12 cellular contexts compared by ENCODE assay signal in genomic region chr16:31135535-31136286, GRCh38. TPM values are rescaled to one million over a fixed set of nuclear protein-coding genes. Genes with fewer than 3 reads are reported as not detected.
DNase-seq lines count a peak whose midpoint lies in the region; ATAC-seq, FAIRE-seq and TF ChIP-seq lines count a peak whose summit lies in the region.
"Had no signal": no experiment of that assay in that cellular context is flagged by ENCODE, and none has a peak within 500 bp of the region (broad histone marks: within the 10 kb centered on the region; RNA-seq: fewer than 3 reads in every experiment).

Gene PRSS8 (minus strand): TSS chr16:31135727. CDS start chr16:31135498, 229 bp downstream.

- H4K8ac ChIP-seq in IMR-90 (ENCODE audit: low read depth in 2 of 2, low read length in 2 of 2) = no peak within 1 kb of the TSS
- H4K8ac ChIP-seq in H1 (ENCODE audit: extremely low read depth, insufficient read depth, low read length) = peak within 1 kb of the TSS; percentile 51; the same call in 1 of the 2 replicates

- 0 out of 2 replicates have a peak within 1 kb of the TSS, but pooled peaks have one; percentile 23 for H2BK120ac ChIP-seq in IMR-90 (ENCODE audit: low read depth, low read length)
- peak within 1 kb of the TSS; percentile 91 for H2BK120ac ChIP-seq in H1 (replicated peaks; ENCODE audit: low read depth, low read length)

- ATAC-seq in IMR-90 (ENCODE audit: low read depth) (no peak), GM21723 (IDR thresholded peaks at IDR 0.05; ENCODE audit: unreplicated experiment) (no peak), HG03175 (IDR thresholded peaks at IDR 0.05; ENCODE audit: unreplicated experiment) (no peak)

- H3K14ac ChIP-seq in IMR-90 (replicated peaks; ENCODE audit: low read depth, low read length) = no peak within 1 kb of the TSS; the same call in 1 of the 2 replicates
- H3K14ac ChIP-seq in H1 (ENCODE audit: insufficient read length) = peak within 1 kb of the TSS; percentile 87

- no peaks in the 10 kb centered on the region for H3K27me3 Mint-ChIP-seq in osteocyte (ENCODE audit: unreplicated experiment)

- TF ChIP-seq CTCF in C4-2B (conservative IDR thresholded peaks at IDR 0.05) (no peak), IMR-90 (conservative IDR thresholded peaks at IDR 0.05; ENCODE audit: low read depth, low read length) (no peak), H1 (IDR thresholded peaks at IDR 0.05; ENCODE audit: control extremely low read depth in 1 of 3, insufficient read depth in 1 of 3, low read depth in 1 of 3, low read length in 3 of 3) (no peak), osteocyte (IDR thresholded peaks at IDR 0.05) (no peak)

- POLR2A ChIA-PET in IMR-90 (lab: Charles Lee; ENCODE audit: unreplicated experiment) (no interaction called here), H1 (lab: Charles Lee; ENCODE audit: partially characterized antibody) (interaction anchor here (0.6 to 34.9 kb wide), 17 partner anchors 1 to 182 kb away, joined by 3 to 713 read pairs (median 4); partner anchors contain the start of genes BCKDK, FUS, HSD3B7 and KAT8)

- H2BK20ac ChIP-seq in IMR-90 (ENCODE audit: low read depth, low read length) (no peak within 1 kb of the TSS), H1 (ENCODE audit: low read length) (peak within 1 kb of the TSS; percentile 98)

- CTCF ChIA-PET in IMR-90 (lab: Yijun Ruan, JAX) = no interaction called here
- CTCF ChIA-PET in H1 (lab: Charles Lee; ENCODE audit: partially characterized antibody) = interaction anchor here (0.8 to 2.6 kb wide), 8 partner anchors 9 to 201 kb away, joined by 3 to 10 read pairs (median 4); partner anchors contain the start of genes HSD3B7, KAT8 and ZNF668

- H3K9me3 Mint-ChIP-seq in osteocyte (ENCODE audit: unreplicated experiment) = no peaks in the 10 kb centered on the region

- H2AK5ac ChIP-seq in IMR-90 (ENCODE audit: low read depth, low read length) = peak within 1 kb of the TSS; percentile 59; the same call in 1 of the 2 replicates
- H2AK5ac ChIP-seq in H1 (ENCODE audit: low read depth, low read length) = peak within 1 kb of the TSS; percentile 100

- H3K18ac ChIP-seq in IMR-90 (ENCODE audit: low read depth, low read length) (no peak within 1 kb of the TSS), H1 (ENCODE audit: extremely low read depth, low read length) (peak within 1 kb of the TSS; percentile 99)

- dilution Hi-C loops in IMR-90 (cut with HindIII; ENCODE audit: low sequenced_read_pairs, unreplicated experiment) = no loop called here

- peaks cover 0 to 19% of the 10 kb centered on the region in 2 experiments; a peak in 2 of 4 replicates for H3K79me2 ChIP-seq in H1 (ENCODE audit: control insufficient read depth in 1 of 2, insufficient read depth in 2 of 2, low read length in 2 of 2)

- H3K4me2 ChIP-seq in IMR-90 (ENCODE audit: low read depth, low read length) (no peak within 1 kb of the TSS), H1 (ENCODE audit: insufficient read depth in 1 of 2, low read depth in 2 of 2, low read length in 2 of 2) (peak within 1 kb of the TSS; percentile 83 to 98)

- no peak within 1 kb of the TSS for H3K4me3 Mint-ChIP-seq in osteocyte (ENCODE audit: unreplicated experiment)

- H3K23ac ChIP-seq in IMR-90 (ENCODE audit: low read depth, low read length) (0 out of 2 replicates have a peak within 1 kb of the TSS, but pooled peaks have one; percentile 53), H1 (ENCODE audit: insufficient read length) (no peak within 1 kb of the TSS)

- H4K20me1 ChIP-seq in IMR-90 (ENCODE audit: insufficient read depth, low read length) (no peaks in the 10 kb centered on the region), H1 (replicated peaks in 1 of 2; ENCODE audit: control insufficient read depth in 1 of 2, insufficient read depth in 2 of 2, low read length in 2 of 2) (peaks cover 6 to 7% of the 10 kb centered on the region in 2 experiments)

- H3K4me1 ChIP-seq in IMR-90 (ENCODE audit: control insufficient read depth, insufficient read depth, low read length) (peaks cover 14% of the 10 kb centered on the region), H1 (replicated peaks in 1 of 4; ENCODE audit: control insufficient read depth in 3 of 4, insufficient read depth in 4 of 4, low read length in 3 of 4) (peaks cover 5 to 48% (median 38%) of the 10 kb centered on the region in 4 experiments), mucosa of rectum (ENCODE audit: control insufficient read depth in 2 of 2, insufficient read depth in 2 of 2, low read length in 2 of 2) (peaks cover 60 to 65% of the 10 kb centered on the region in 2 donors)

- H2BK15ac ChIP-seq in IMR-90 (ENCODE audit: low read depth, low read length) (no peak within 1 kb of the TSS), H1 (ENCODE audit: low read length) (peak within 1 kb of the TSS; percentile 100)

- H3K27ac Mint-ChIP-seq in osteocyte (ENCODE audit: unreplicated experiment) = no peak within 1 kb of the TSS

- H4K5ac ChIP-seq in IMR-90 (ENCODE audit: low read depth, low read length) (no peak within 1 kb of the TSS), H1 (ENCODE audit: insufficient read length, low read depth, low read length) (peak within 1 kb of the TSS; percentile 89)

- H3K36me3 ChIP-seq in IMR-90 (ENCODE audit: control insufficient read depth, insufficient read depth, low read length) (peaks cover 9% of the 10 kb centered on the region), H1 (ENCODE audit: control insufficient read depth in 2 of 4, insufficient read depth in 4 of 4, low read length in 3 of 4) (peaks cover 12 to 27% (median 15%) of the 10 kb centered on the region in 4 experiments), mucosa of rectum (ENCODE audit: control insufficient read depth in 2 of 2, insufficient read depth in 2 of 2, low read length in 2 of 2) (peaks cover 17 to 20% of the 10 kb centered on the region in 2 donors)

- no peak for FAIRE-seq in H1 (lab: Jason Lieb, UNC)

- DNase-seq in IMR-90 (no peak), H1 (ENCODE audit: low read depth in 1 of 2, low spot score in 2 of 2) (peak in 1 of 2 experiments; percentile 83), osteocyte (ENCODE audit: extremely low spot score, unreplicated experiment) (no peak), SW480 (ENCODE audit: low spot score) (no peak)
- DNase-seq: aorta, DND-41, glutamatergic neuron had no signal

- WGBS in IMR-90 (ENCODE audit: extremely low coverage in 2 of 2, insufficient read length in 1 of 2), 2 experiments = 59% methylated on average over 13 of the region's 22 CpGs; no CpG with 5 or more reads in 1 of the 2 experiments
- WGBS in H1 (ENCODE audit: extremely low coverage in 1 of 2, insufficient coverage in 1 of 2, insufficient read length in 1 of 2, insufficient replicate concordance in 2 of 2, low coverage in 1 of 2, low lambda C conversion rate in 2 of 2, missing lambda C conversion rate in 1 of 2), 2 experiments = 16% methylated on average over 22 of the region's 22 CpGs; no CpG with 5 or more reads in 1 of the 2 experiments

- peak within 1 kb of the TSS; percentile 76 for H3K27ac ChIP-seq in C4-2B
- H3K27ac ChIP-seq in IMR-90 (ENCODE audit: insufficient read depth, low read length) = no peak within 1 kb of the TSS
- peak within 1 kb of the TSS; percentile 86; the same call in 1 of the 2 replicates for H3K27ac ChIP-seq in H1 (ENCODE audit: low read depth, low read length)
- H3K27ac ChIP-seq in mucosa of rectum (ENCODE audit: low read depth in 2 of 2, low read length in 2 of 2) = peak within 1 kb of the TSS; percentile 92 to 98

- in situ Hi-C loops in IMR-90 (cut with MboI; ENCODE audit: low sequenced_read_pairs) = no loop called here

- peaks cover 7% of the 10 kb centered on the region for H3K4me1 Mint-ChIP-seq in osteocyte (ENCODE audit: unreplicated experiment)

- H3K9me3 ChIP-seq in IMR-90 (ENCODE audit: control insufficient read depth, insufficient read depth, low read length) = no peaks in the 10 kb centered on the region
- no peaks in the 10 kb centered on the region for H3K9me3 ChIP-seq in H1 (ENCODE audit: insufficient read depth in 2 of 2, low read depth in 1 of 2, low read length in 1 of 2)
- H3K9me3 ChIP-seq in mucosa of rectum (ENCODE audit: control insufficient read depth in 2 of 2, low read length in 2 of 2) = no peaks in the 10 kb centered on the region

- no peaks in the 10 kb centered on the region; the same call in 1 of the 2 replicates for H3K27me3 ChIP-seq in IMR-90 (ENCODE audit: control insufficient read depth, insufficient read depth, low read length)
- H3K27me3 ChIP-seq in H1 (replicated peaks in 1 of 4; ENCODE audit: control insufficient read depth in 3 of 4, extremely low read depth in 1 of 4, insufficient read depth in 3 of 4, low read length in 3 of 4) = no peaks in the 10 kb centered on the region
- H3K27me3 ChIP-seq in mucosa of rectum (ENCODE audit: control insufficient read depth in 2 of 2, insufficient read depth in 2 of 2, low read length in 2 of 2) = no peaks in the 10 kb centered on the region

- H3K79me1 ChIP-seq in IMR-90 (ENCODE audit: low read depth in 1 of 2, low read length in 2 of 2) (peaks cover 0 to 7% of the 10 kb centered on the region in 2 experiments; a peak in 1 of 4 replicates), H1 (ENCODE audit: low read depth, low read length) (peaks cover 9% of the 10 kb centered on the region)

- no peak for TF ChIP-seq POLR2A in IMR-90 (IDR thresholded peaks at IDR 0.05; ENCODE audit: low read depth, low read length)
- no peak for TF ChIP-seq POLR2A in H1 (IDR thresholded peaks at IDR 0.05; ENCODE audit: control extremely low read depth in 1 of 2, low read depth in 2 of 2, low read length in 2 of 2)

- peak within 1 kb of the TSS; percentile 42 for H2AK9ac ChIP-seq in IMR-90 (replicated peaks; ENCODE audit: low read depth, low read length, poor library complexity)

- peak within 1 kb of the TSS; percentile 44 for H2AFZ ChIP-seq in IMR-90 (replicated peaks; ENCODE audit: low read length, poor library complexity)
- no peak within 1 kb of the TSS for H2AFZ ChIP-seq in H1 (ENCODE audit: low read length)

- H4K91ac ChIP-seq in IMR-90 (ENCODE audit: insufficient read depth, low read depth, low read length) (no peak within 1 kb of the TSS), H1 (replicated peaks; ENCODE audit: insufficient read length, low read length) (peak within 1 kb of the TSS; percentile 97)

- no TSS peak for BruUV-seq in IMR-90 (replicated peaks; lab: Mats Ljungman, UMichigan)

- H3K4me3 ChIP-seq in IMR-90 (ENCODE audit: insufficient read depth, low read depth, low read length) (no peak within 1 kb of the TSS), H1 (ENCODE audit: extremely low read depth in 1 of 4, insufficient read depth in 2 of 4, low read depth in 3 of 4, low read length in 4 of 4) (peak within 1 kb of the TSS; percentile 65 to 87 (median 81)), mucosa of rectum (ENCODE audit: low read length in 2 of 2) (peak within 1 kb of the TSS; percentile 77 to 90)

- TF ChIP-seq EP300 in H1 (IDR thresholded peaks at IDR 0.05; ENCODE audit: borderline replicate concordance in 1 of 2, low read depth in 2 of 2, low read length in 2 of 2) = no peak

- intact Hi-C loops in IMR-90 (cut with micrococcal nuclease) = no loop called here

- peaks cover 11% of the 10 kb centered on the region for H3K9me1 ChIP-seq in IMR-90 (ENCODE audit: insufficient read depth, low read length)

- peak within 1 kb of the TSS; percentile 100 for H2BK12ac ChIP-seq in H1 (ENCODE audit: low read depth, low read length)

- no peak within 1 kb of the TSS for H3K4ac ChIP-seq in IMR-90 (ENCODE audit: low read depth, low read length)
- peak within 1 kb of the TSS; percentile 97 for H3K4ac ChIP-seq in H1 (replicated peaks; ENCODE audit: insufficient read length, low read depth, low read length)

- TF ChIP-seq RAD21 in IMR-90 (IDR thresholded peaks at IDR 0.05; ENCODE audit: low read length) = no peak
- no peak for TF ChIP-seq RAD21 in H1 (IDR thresholded peaks at IDR 0.05 in 1 of 2, conservative IDR thresholded peaks at IDR 0.05 in 1 of 2; ENCODE audit: low read depth in 2 of 2, low read length in 2 of 2)

- no peaks in the 10 kb centered on the region for H3K36me3 Mint-ChIP-seq in osteocyte (ENCODE audit: unreplicated experiment)

- peaks cover 16% of the 10 kb centered on the region for H3K23me2 ChIP-seq in H1 (ENCODE audit: low read depth, low read length)

- H2BK5ac ChIP-seq in IMR-90 (ENCODE audit: low read depth, low read length, poor library complexity, severe bottlenecking) (no peak within 1 kb of the TSS), H1 (ENCODE audit: low read depth, low read length) (peak within 1 kb of the TSS; percentile 97)

- H3K56ac ChIP-seq in IMR-90 (ENCODE audit: extremely low read depth, insufficient read depth, low read length) (no peak within 1 kb of the TSS), H1 (replicated peaks; ENCODE audit: insufficient read length, low read depth, low read length) (peak within 1 kb of the TSS; percentile 79)

- H3K9ac ChIP-seq in IMR-90 (ENCODE audit: low read depth, low read length) (no peak within 1 kb of the TSS), H1 (replicated peaks in 1 of 4; ENCODE audit: extremely low read depth in 1 of 4, low read depth in 3 of 4, low read length in 3 of 4) (peak within 1 kb of the TSS; percentile 52 to 87 (median 78)), mucosa of rectum (ENCODE audit: low read depth in 1 of 2, low read length in 2 of 2) (peak within 1 kb of the TSS; percentile 88 to 98)

RNA-seq across cellular contexts. Expression of gene PRSS8, which starts in this region (rescaled TPM):
- total RNA-seq in IMR-90 (2012; rRNA removed) (not detected in 2 replicates), osteocyte (not detected in 2 replicates)
- polyA plus RNA-seq in IMR-90 (2012; rRNA removed) (0.10 TPM in 1 of 2 replicates, not detected in the other), H1 (2011; rRNA removed) (273 and 321 TPM in 2 replicates)
- not detected in 2 replicates for polyA plus RNA-seq in IMR-90 (2012; cell fraction: cytosol; rRNA removed)
- 0.06 and 0.09 TPM in 2 replicates for polyA plus RNA-seq in IMR-90 (2012; cell fraction: nucleus; rRNA removed; ENCODE audit: low replicate concordance)
- 86.1 and 87.7 TPM in 2 replicates for total RNA-seq in H1 (2021; fragmentation: NEBNext Ultra II Directional; extraction: Animal tissue kit (Norgen Biotek cat#: 25700))
- 136 TPM for polyA plus RNA-seq in H1 (2011; cell fraction: cytosol; rRNA removed)
- 162 TPM for polyA plus RNA-seq in H1 (2011; cell fraction: nucleus; rRNA removed)
- polyA plus RNA-seq in H1 (2012, experiment 1 of 2) = 71.0 to 119 TPM (median 109 TPM) in 4 replicates
- 123 TPM for polyA plus RNA-seq in H1 (2012, experiment 2 of 2)
- 180 TPM for polyA plus RNA-seq in H1 (2013, experiment 1 of 2)
- 205 TPM for polyA plus RNA-seq in H1 (2013, experiment 2 of 2)
- 56.1 and 63.2 TPM in 2 replicates for polyA minus RNA-seq in H1 (2011; rRNA and poly(A)+ RNA removed)
- 86.6 TPM for polyA minus RNA-seq in H1 (2011; cell fraction: cytosol; rRNA and poly(A)+ RNA removed)
- polyA minus RNA-seq in H1 (2011; cell fraction: nucleus; rRNA and poly(A)+ RNA removed) = 37.2 TPM
- total RNA-seq: aorta, temporal lobe had no signal

Comparison
In these comparisons a context has a peak if more than half of its experiments do, and no peak if none do; other contexts are left out.
1. RNA of gene PRSS8 (total RNA-seq): 86.1 to 87.7 TPM in H1; not detected in IMR-90 and not detected in osteocyte; every median in the first group is over 10 times any median in the second.
2. RNA of gene PRSS8 (polyA plus RNA-seq): 71.0 to 321 TPM in H1; 0.06 to 0.10 TPM in IMR-90; every median in the first group is over 10 times any median in the second.